ENCODE assay signal across 9 cellular contexts in genomic region chr1:156961709-156962108, GRCh38. TPM values are rescaled to one million over a fixed set of nuclear protein-coding genes. Genes with fewer than 3 reads are reported as not detected.
DNase-seq lines count a peak whose midpoint lies in the region; TF ChIP-seq lines count a peak whose summit lies in the region.
"Had no signal": no experiment of that assay in that cellular context is flagged by ENCODE, and none has a peak within 500 bp of the region (broad histone marks: within the 10 kb centered on the region; RNA-seq: fewer than 3 reads in every experiment).

No MANE protein-coding gene starts in this region.

- TF ChIP-seq CTCF in OCI-LY3 (IDR thresholded peaks at IDR 0.05; ENCODE audit: low read depth, low read length), result peak; percentile 43

- H3K27me3 ChIP-seq in OCI-LY3 (ENCODE audit: low read depth, low read length), result no peaks in the 10 kb centered on the region
- H3K27me3 ChIP-seq: pancreas had no signal

- no peaks in the 10 kb centered on the region for H3K36me3 Mint-ChIP-seq in activated naive CD8-positive, alpha-beta T cell treated with anti-CD3 and anti-CD28 coated beads for 36 hours

- peaks cover 7% of the 10 kb centered on the region; the same call in 1 of the 2 replicates for H3K4me1 ChIP-seq in OCI-LY3 (ENCODE audit: low read length)
- H3K4me1 ChIP-seq: pancreas had no signal

- H3K4me2 ChIP-seq in OCI-LY3 (ENCODE audit: low read length), result no peak overlapping the region

- H3K4me3 ChIP-seq in OCI-LY3 (ENCODE audit: low read length), result no peak overlapping the region
- H3K4me3 ChIP-seq: pancreas had no signal

- no peaks in the 10 kb centered on the region for H3K9me3 Mint-ChIP-seq in activated naive CD8-positive, alpha-beta T cell treated with anti-CD3 and anti-CD28 coated beads for 36 hours

- no peaks in the 10 kb centered on the region for H3K9me3 ChIP-seq in OCI-LY3 (ENCODE audit: insufficient read depth, low read length)
- H3K9me3 ChIP-seq: pancreas had no signal

- no peak overlapping the region for H3K27ac Mint-ChIP-seq in activated naive CD8-positive, alpha-beta T cell treated with anti-CD3 and anti-CD28 coated beads for 36 hours

- no peak overlapping the region for H3K27ac ChIP-seq in OCI-LY3 (ENCODE audit: low read length)
- H3K27ac ChIP-seq: pancreas had no signal

- peaks cover 15% of the 10 kb centered on the region for H3K36me3 ChIP-seq in OCI-LY3 (replicated peaks; ENCODE audit: low read depth, low read length)

- no peaks in the 10 kb centered on the region for H3K27me3 Mint-ChIP-seq in activated naive CD8-positive, alpha-beta T cell treated with anti-CD3 and anti-CD28 coated beads for 36 hours

- H2AFZ ChIP-seq in OCI-LY3 (ENCODE audit: low read depth, low read length), result no peak overlapping the region

- H3K4me3 Mint-ChIP-seq in activated naive CD8-positive, alpha-beta T cell treated with anti-CD3 and anti-CD28 coated beads for 36 hours, result no peak overlapping the region

- no peak overlapping the region for H3K9ac ChIP-seq in OCI-LY3 (ENCODE audit: low read length)

- DNase-seq in NK-92 treated with Interleukin-12 subunit alpha and Interleukin-12 subunit beta, amount 100 ng/mL, for 24 hours (lab: John Stamatoyannopoulos, UW), result peak; percentile 40
- no peak for DNase-seq in NK-92 (lab: John Stamatoyannopoulos, UW; ENCODE audit: unreplicated experiment)
- peak; percentile 36 for DNase-seq in activated naive CD8-positive, alpha-beta T cell treated with anti-CD3 and anti-CD28 coated beads for 36 hours
- DNase-seq in stimulated activated CD4-positive, alpha-beta T cell treated with anti-CD3 and anti-CD28 coated beads, Interleukin-4, amount 100 ng/mL, for 1 hour, result peak; percentile 8
- no peak for DNase-seq in medulla oblongata (ENCODE audit: extremely low spot score)
- no peak for DNase-seq in NCI-H2107 treated with DMSO at 0.1 percent for 48 hours (lab: John Stamatoyannopoulos, UW; ENCODE audit: unreplicated experiment)
- no peak for DNase-seq in mesenteric fat pad (ENCODE audit: low spot score)
- DNase-seq: pancreas had no signal

- peaks cover 22% of the 10 kb centered on the region for H3K4me1 Mint-ChIP-seq in activated naive CD8-positive, alpha-beta T cell treated with anti-CD3 and anti-CD28 coated beads for 36 hours

- H3K79me2 ChIP-seq in OCI-LY3 (ENCODE audit: low read length), result no peaks in the 10 kb centered on the region

- H4K20me1 ChIP-seq in OCI-LY3 (ENCODE audit: insufficient read depth, low read length), result no peaks in the 10 kb centered on the region

RNA-seq across cellular contexts. Expression of gene LRRC71, which starts 41.3 kb away (rescaled TPM):
- not detected for total RNA-seq in activated naive CD8-positive, alpha-beta T cell treated with anti-CD3 and anti-CD28 coated beads for 36 hours
- 0.32 TPM for total RNA-seq in mesenteric fat pad
- total RNA-seq: pancreas had no signal

Comparison
In these comparisons a context has a peak if more than half of its experiments do, and no peak if none do; other contexts are left out.
1. DNase-seq: peak in NK-92 treated with Interleukin-12 subunit alpha and Interleukin-12 subunit beta, amount 100 ng/mL, for 24 hours (single experiment), activated naive CD8-positive, alpha-beta T cell treated with anti-CD3 and anti-CD28 coated beads for 36 hours (single experiment) and stimulated activated CD4-positive, alpha-beta T cell treated with anti-CD3 and anti-CD28 coated beads, Interleukin-4, amount 100 ng/mL, for 1 hour (single experiment); none in NK-92 (single experiment), medulla oblongata (single experiment), NCI-H2107 treated with DMSO at 0.1 percent for 48 hours (single experiment) and mesenteric fat pad (single experiment).